ENCODE assay signal across 10 cellular contexts in genomic region chr7:33671521-33672262, GRCh38.
A peak's percentile ranks its signal among the peaks of the same experiment; 100 is the strongest.
DNase-seq lines count a peak whose midpoint lies in the region; ATAC-seq, FAIRE-seq and TF ChIP-seq lines count a peak whose summit lies in the region.
"Had no signal": no experiment of that assay in that cellular context is flagged by ENCODE, and none has a peak within 500 bp of the region (broad histone marks: within the 10 kb centered on the region; RNA-seq: fewer than 3 reads in every experiment).

No MANE protein-coding gene starts in this region.

- H3K27ac Mint-ChIP-seq in nephron progenitor cell: peak overlapping the region; percentile 83

- H3K27me3 Mint-ChIP-seq in nephron progenitor cell (ENCODE audit: low read depth, poor library complexity): peaks cover 4% of the 10 kb centered on the region

- H3K27ac ChIP-seq in heart right ventricle: no peak overlapping the region
- H3K27ac ChIP-seq in right lobe of liver: no peak overlapping the region
- H3K27ac ChIP-seq in pancreas: no peak overlapping the region
- H3K27ac ChIP-seq: RWPE1 had no signal

- peaks cover 93% of the 10 kb centered on the region for H3K4me1 Mint-ChIP-seq in nephron progenitor cell

- H3K36me3 ChIP-seq in heart right ventricle (no peaks in the 10 kb centered on the region), right lobe of liver (no peaks in the 10 kb centered on the region), pancreas (no peaks in the 10 kb centered on the region)

- no peak for TF ChIP-seq CTCF in nephron progenitor cell (IDR thresholded peaks at IDR 0.05)
- no peak for TF ChIP-seq CTCF in heart right ventricle (IDR thresholded peaks at IDR 0.05)
- TF ChIP-seq CTCF in right lobe of liver (IDR thresholded peaks at IDR 0.05): no peak
- no peak for TF ChIP-seq CTCF in pancreas (IDR thresholded peaks at IDR 0.05)

- no peak overlapping the region for H3K4me3 Mint-ChIP-seq in nephron progenitor cell

- H3K9me3 ChIP-seq in heart right ventricle (no peaks in the 10 kb centered on the region), right lobe of liver (no peaks in the 10 kb centered on the region), pancreas (no peaks in the 10 kb centered on the region)

- H3K27me3 ChIP-seq in heart right ventricle: no peaks in the 10 kb centered on the region
- H3K27me3 ChIP-seq in right lobe of liver: no peaks in the 10 kb centered on the region
- no peaks in the 10 kb centered on the region for H3K27me3 ChIP-seq in pancreas

- DNase-seq in NCI-H2029 treated with DMSO at 0.1 percent for 48 hours (lab: John Stamatoyannopoulos, UW): peak; percentile 41
- DNase-seq in nephron progenitor cell: no peak
- DNase-seq in heart right ventricle: no peak
- no peak for DNase-seq in right lobe of liver
- DNase-seq in DMS 273 (lab: John Stamatoyannopoulos, UW; ENCODE audit: unreplicated experiment): no peak
- DNase-seq in pancreas: no peak

- ATAC-seq in GM18870 (IDR thresholded peaks at IDR 0.05; ENCODE audit: unreplicated experiment) (peak; percentile 70), HG02870 (IDR thresholded peaks at IDR 0.05; ENCODE audit: unreplicated experiment) (peak; percentile 68), heart right ventricle (no peak), right lobe of liver (no peak), pancreas (no peak)

- H3K9me3 Mint-ChIP-seq in nephron progenitor cell: peaks cover 2% of the 10 kb centered on the region

- FAIRE-seq in pancreas (lab: Jason Lieb, UNC): no peak
- FAIRE-seq: HTR-8/SVneo had no signal

- H3K36me3 Mint-ChIP-seq in nephron progenitor cell (ENCODE audit: low read depth): peaks cover 8% of the 10 kb centered on the region

- 60 to 63% methylated on average over 3 of the region's 3 CpGs for WGBS in heart right ventricle, 2 donors
- 45% methylated on average over 3 of the region's 3 CpGs for WGBS in right lobe of liver (ENCODE audit: insufficient coverage, low coverage, low lambda C conversion rate, missing lambda C conversion rate)
- 55 to 59% methylated on average over 3 of the region's 3 CpGs for WGBS in pancreas, 2 donors

- intact Hi-C loops in heart right ventricle (cut with DNase I): no loop called here
- intact Hi-C loops in right lobe of liver (cut with DNase I): no loop called here
- intact Hi-C loops in pancreas (cut with DNase I): no loop called here

- no peak for TF ChIP-seq POLR2A in right lobe of liver (IDR thresholded peaks at IDR 0.05)

- H3K4me3 ChIP-seq in heart right ventricle (no peak overlapping the region), right lobe of liver (no peak overlapping the region), pancreas (no peak overlapping the region)

- H3K4me1 ChIP-seq in heart right ventricle (no peaks in the 10 kb centered on the region), right lobe of liver (no peaks in the 10 kb centered on the region), pancreas (no peaks in the 10 kb centered on the region)

Comparison
In these comparisons a context has a peak if more than half of its experiments do, and no peak if none do; other contexts are left out.
1. ATAC-seq: peak in GM18870 (single experiment) and HG02870 (single experiment); none in heart right ventricle (0 of 8), right lobe of liver (0 of 4) and pancreas (0 of 4).